ENCODE assay signal across 22 cellular contexts in the genomic region with DNA sequence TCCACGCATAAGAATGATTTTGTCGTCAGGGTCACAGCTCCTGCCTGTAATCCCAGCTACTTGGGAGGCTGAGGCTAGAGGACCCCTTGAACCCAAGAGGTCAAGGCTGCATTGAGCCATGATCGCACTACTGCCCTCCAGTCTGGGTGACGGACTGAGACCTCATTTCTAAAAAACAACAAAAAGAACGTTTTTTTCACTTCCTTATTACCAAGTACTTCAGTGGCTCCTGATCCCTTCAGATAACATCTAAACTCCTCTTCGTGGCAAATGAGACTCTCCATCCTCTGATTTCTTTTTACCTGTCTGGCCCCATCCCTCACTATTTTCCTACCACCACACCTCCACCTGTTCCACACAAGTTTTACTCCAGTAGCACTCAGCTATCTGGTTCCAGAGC.
"Had no signal": no experiment of that assay in that cellular context is flagged by ENCODE, and none has a peak within 500 bp of the region (broad histone marks: within the 10 kb centered on the region; RNA-seq: fewer than 3 reads in every experiment).

No MANE protein-coding gene starts in this region.

- H3K27me3 ChIP-seq: colonic mucosa, esophagus squamous epithelium, gastroesophageal sphincter, pancreas, right atrium auricular region, spleen, upper lobe of left lung had no signal

- H3K27ac ChIP-seq: colonic mucosa, esophagus squamous epithelium, gastroesophageal sphincter, pancreas, psoas muscle, right atrium auricular region, spleen, upper lobe of left lung had no signal

- H3K36me3 ChIP-seq: colonic mucosa, esophagus squamous epithelium, gastroesophageal sphincter, pancreas, right atrium auricular region, spleen, upper lobe of left lung had no signal

- H3K4me1 Mint-ChIP-seq: nephron progenitor cell had no signal

- FAIRE-seq: bronchial epithelial cell, islet of Langerhans, pancreas had no signal

- H3K9me3 ChIP-seq: colonic mucosa, esophagus squamous epithelium, gastroesophageal sphincter, pancreas, psoas muscle, right atrium auricular region, spleen, upper lobe of left lung had no signal

- ATAC-seq: gastroesophageal sphincter, left ventricle myocardium superior, pancreas, psoas muscle had no signal

- H3K4me1 ChIP-seq: colonic mucosa, pancreas, psoas muscle, right atrium auricular region, upper lobe of left lung had no signal

- H3K4me3 Mint-ChIP-seq: endodermal cell, nephron progenitor cell had no signal

- H3K9me3 Mint-ChIP-seq: endodermal cell, nephron progenitor cell had no signal

- H3K27ac Mint-ChIP-seq: endodermal cell, nephron progenitor cell had no signal

- DNase-seq: activated CD4-positive, alpha-beta T cell treated with anti-CD3 and anti-CD28 coated beads for 1 hour; activated CD8-positive, alpha-beta memory T cell treated with anti-CD3 and anti-CD28 coated beads, Interleukin-2, amount 50 U/mL, for 48 hours; activated naive CD4-positive, alpha-beta T cell treated with Interleukin-2 at 50 U/mL for 16 hours; activated T-cell treated with anti-CD3 and anti-CD28 coated beads, Interleukin-2, amount 50 U/mL, for 48 hours; amygdala; colonic mucosa; endodermal cell; esophagus squamous epithelium; head of caudate nucleus; left ventricle myocardium superior; mammary epithelial cell; nephron progenitor cell; pancreas; psoas muscle; spleen; stimulated activated CD4-positive, alpha-beta T cell treated with anti-CD3 and anti-CD28 coated beads, Interleukin-4, amount 100 ng/mL, for 1 hour; stimulated activated naive CD4-positive, alpha-beta T cell treated with Interleukin-2 at 50 U/mL for 16 hours; upper lobe of left lung had no signal

- H3K4me3 ChIP-seq: colonic mucosa, esophagus squamous epithelium, gastroesophageal sphincter, pancreas, psoas muscle, right atrium auricular region, spleen, upper lobe of left lung had no signal
